In genomic region chr20:45997187-45997586, GRCh38 we compare ENCODE assay signal across 1 cellular context.
TF ChIP-seq lines count a peak whose summit lies in the region.

No MANE protein-coding gene starts in this region.

TF ChIP-seq in HEK293, 187 proteins besides CTCF, POLR2A, EP300 and RAD21 (continued from another document):
- TF ChIP-seq ZNF280D (tag by site-specific recombination; IDR thresholded peaks at IDR 0.05) (no peak), ZNF623 (tag by site-specific recombination; IDR thresholded peaks at IDR 0.05) (no peak), ZNF211 (tag by site-specific recombination; IDR thresholded peaks at IDR 0.05; ENCODE audit: low read depth) (no peak), ZNF600 (tag by site-specific recombination; IDR thresholded peaks at IDR 0.05) (no peak), ATF2 (tag by site-specific recombination; IDR thresholded peaks at IDR 0.05; ENCODE audit: low read depth) (0 out of 2 replicates have a peak, but pooled peaks have one; percentile 27), ZNF114 (tag by site-specific recombination; IDR thresholded peaks at IDR 0.05) (no peak), ZNF394 (tag by site-specific recombination; IDR thresholded peaks at IDR 0.05; ENCODE audit: borderline replicate concordance) (no peak), ZNF2 (tag by site-specific recombination; IDR thresholded peaks at IDR 0.05) (no peak), YY2 (tag by site-specific recombination; IDR thresholded peaks at IDR 0.05) (no peak), ZNF354C (tag by site-specific recombination; IDR thresholded peaks at IDR 0.05; ENCODE audit: borderline replicate concordance, low read depth) (no peak), ZNF843 (tag by site-specific recombination; IDR thresholded peaks at IDR 0.05) (no peak), ZBTB11 (tag by site-specific recombination; conservative IDR thresholded peaks at IDR 0.05; ENCODE audit: low read depth) (no peak), ZNF561 (tag by site-specific recombination; IDR thresholded peaks at IDR 0.05; ENCODE audit: borderline replicate concordance) (no peak), YY1 (tag by site-specific recombination; IDR thresholded peaks at IDR 0.05) (no peak), ZNF239 (tag by site-specific recombination; IDR thresholded peaks at IDR 0.05) (no peak), TCF7L2 (IDR thresholded peaks at IDR 0.05; ENCODE audit: borderline replicate concordance, low read depth, low read length) (no peak), ZNF707 (tag by site-specific recombination; IDR thresholded peaks at IDR 0.05) (no peak), GFI1B (tag by site-specific recombination; IDR thresholded peaks at IDR 0.05) (no peak), ZNF776 (tag by site-specific recombination; IDR thresholded peaks at IDR 0.05; ENCODE audit: borderline replicate concordance) (no peak), KLF9 (tag by site-specific recombination; IDR thresholded peaks at IDR 0.05; ENCODE audit: low read depth) (no peak), ZNF521 (tag by site-specific recombination; IDR thresholded peaks at IDR 0.05) (no peak)
- TF ChIP-seq, protein P1, sequence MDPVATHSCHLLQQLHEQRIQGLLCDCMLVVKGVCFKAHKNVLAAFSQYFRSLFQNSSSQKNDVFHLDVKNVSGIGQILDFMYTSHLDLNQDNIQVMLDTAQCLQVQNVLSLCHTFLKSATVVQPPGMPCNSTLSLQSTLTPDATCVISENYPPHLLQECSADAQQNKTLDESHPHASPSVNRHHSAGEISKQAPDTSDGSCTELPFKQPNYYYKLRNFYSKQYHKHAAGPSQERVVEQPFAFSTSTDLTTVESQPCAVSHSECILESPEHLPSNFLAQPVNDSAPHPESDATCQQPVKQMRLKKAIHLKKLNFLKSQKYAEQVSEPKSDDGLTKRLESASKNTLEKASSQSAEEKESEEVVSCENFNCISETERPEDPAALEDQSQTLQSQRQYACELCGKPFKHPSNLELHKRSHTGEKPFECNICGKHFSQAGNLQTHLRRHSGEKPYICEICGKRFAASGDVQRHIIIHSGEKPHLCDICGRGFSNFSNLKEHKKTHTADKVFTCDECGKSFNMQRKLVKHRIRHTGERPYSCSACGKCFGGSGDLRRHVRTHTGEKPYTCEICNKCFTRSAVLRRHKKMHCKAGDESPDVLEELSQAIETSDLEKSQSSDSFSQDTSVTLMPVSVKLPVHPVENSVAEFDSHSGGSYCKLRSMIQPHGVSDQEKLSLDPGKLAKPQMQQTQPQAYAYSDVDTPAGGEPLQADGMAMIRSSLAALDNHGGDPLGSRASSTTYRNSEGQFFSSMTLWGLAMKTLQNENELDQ (tag by site-specific recombination; IDR thresholded peaks at IDR 0.05; ENCODE audit: low read depth) = no peak
- TF ChIP-seq, protein P2, sequence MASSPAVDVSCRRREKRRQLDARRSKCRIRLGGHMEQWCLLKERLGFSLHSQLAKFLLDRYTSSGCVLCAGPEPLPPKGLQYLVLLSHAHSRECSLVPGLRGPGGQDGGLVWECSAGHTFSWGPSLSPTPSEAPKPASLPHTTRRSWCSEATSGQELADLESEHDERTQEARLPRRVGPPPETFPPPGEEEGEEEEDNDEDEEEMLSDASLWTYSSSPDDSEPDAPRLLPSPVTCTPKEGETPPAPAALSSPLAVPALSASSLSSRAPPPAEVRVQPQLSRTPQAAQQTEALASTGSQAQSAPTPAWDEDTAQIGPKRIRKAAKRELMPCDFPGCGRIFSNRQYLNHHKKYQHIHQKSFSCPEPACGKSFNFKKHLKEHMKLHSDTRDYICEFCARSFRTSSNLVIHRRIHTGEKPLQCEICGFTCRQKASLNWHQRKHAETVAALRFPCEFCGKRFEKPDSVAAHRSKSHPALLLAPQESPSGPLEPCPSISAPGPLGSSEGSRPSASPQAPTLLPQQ (tag by site-specific recombination; IDR thresholded peaks at IDR 0.05) = peak; percentile 50; the same call in 1 of the 2 replicates
TF ChIP-seq in HEK293: peak in this region for 5.
